1 cellular context compared by ENCODE assay signal in the genomic region with DNA sequence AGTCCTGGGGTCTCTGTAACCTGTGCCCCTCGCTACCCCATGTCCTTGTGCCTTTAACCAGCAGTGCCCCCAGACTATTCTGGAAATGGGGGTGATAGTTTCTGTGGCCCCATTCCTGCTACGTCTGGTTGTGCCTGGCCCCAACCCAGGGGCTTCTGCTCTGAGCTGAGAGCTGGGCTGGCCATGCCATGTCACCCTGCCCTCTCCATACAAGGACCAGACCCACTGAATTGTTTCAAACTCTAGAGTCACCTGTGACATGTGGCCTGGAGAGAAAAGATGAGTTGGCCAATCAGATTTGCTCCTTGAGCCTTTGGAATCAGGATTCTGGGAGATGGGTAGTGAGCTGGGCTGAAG.
TF ChIP-seq lines count a peak whose summit lies in the region.

No MANE protein-coding gene starts in this region.

TF ChIP-seq in WTC11, 78 proteins besides CTCF, POLR2A, EP300 and RAD21 (continued from another document):
- TF ChIP-seq ZMAT4 (CRISPR knock-in tag; IDR thresholded peaks at IDR 0.05) (no peak), NFYB (CRISPR knock-in tag; conservative IDR thresholded peaks at IDR 0.05; ENCODE audit: low read depth) (no peak), MYBL2 (CRISPR knock-in tag; IDR thresholded peaks at IDR 0.05) (no peak), PRRX2 (CRISPR knock-in tag; IDR thresholded peaks at IDR 0.05) (no peak), ZNF532 (CRISPR knock-in tag; IDR thresholded peaks at IDR 0.05; ENCODE audit: borderline replicate concordance) (no peak), SMAD3 (CRISPR knock-in tag; IDR thresholded peaks at IDR 0.05; ENCODE audit: borderline replicate concordance) (no peak), MXD4 (CRISPR knock-in tag; IDR thresholded peaks at IDR 0.05; ENCODE audit: borderline replicate concordance) (no peak), ZNF121 (CRISPR knock-in tag; IDR thresholded peaks at IDR 0.05) (no peak), ZNF423 (CRISPR knock-in tag; IDR thresholded peaks at IDR 0.05) (no peak), ATF6 (CRISPR knock-in tag; IDR thresholded peaks at IDR 0.05) (no peak)
- TF ChIP-seq, protein P1, sequence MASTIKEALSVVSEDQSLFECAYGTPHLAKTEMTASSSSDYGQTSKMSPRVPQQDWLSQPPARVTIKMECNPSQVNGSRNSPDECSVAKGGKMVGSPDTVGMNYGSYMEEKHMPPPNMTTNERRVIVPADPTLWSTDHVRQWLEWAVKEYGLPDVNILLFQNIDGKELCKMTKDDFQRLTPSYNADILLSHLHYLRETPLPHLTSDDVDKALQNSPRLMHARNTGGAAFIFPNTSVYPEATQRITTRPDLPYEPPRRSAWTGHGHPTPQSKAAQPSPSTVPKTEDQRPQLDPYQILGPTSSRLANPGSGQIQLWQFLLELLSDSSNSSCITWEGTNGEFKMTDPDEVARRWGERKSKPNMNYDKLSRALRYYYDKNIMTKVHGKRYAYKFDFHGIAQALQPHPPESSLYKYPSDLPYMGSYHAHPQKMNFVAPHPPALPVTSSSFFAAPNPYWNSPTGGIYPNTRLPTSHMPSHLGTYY (CRISPR knock-in tag; IDR thresholded peaks at IDR 0.05) = no peak
